In the genomic region with DNA sequence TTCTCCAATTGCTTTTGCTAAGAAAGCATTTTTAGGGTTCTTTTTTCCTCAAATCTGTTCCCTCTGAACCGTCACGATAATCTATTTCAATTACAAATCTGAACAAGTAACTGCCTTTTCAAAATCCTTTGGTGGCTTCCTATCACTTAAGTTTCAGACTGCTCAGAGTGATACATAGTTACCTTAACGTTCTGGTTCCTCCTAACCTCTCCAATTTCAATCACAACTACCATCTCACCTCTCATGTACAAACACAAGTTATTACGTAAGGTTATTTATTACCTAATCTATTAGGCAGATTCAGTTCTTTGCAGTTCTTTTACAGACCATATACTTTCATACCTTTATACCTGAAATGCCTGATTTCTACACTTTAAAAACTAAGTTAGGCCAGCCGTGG, we compare ENCODE assay signal across 22 cellular contexts. TPM values are rescaled to one million over a fixed set of nuclear protein-coding genes. Genes with fewer than 3 reads are reported as not detected.
DNase-seq lines count a peak whose midpoint lies in the region; ATAC-seq, FAIRE-seq and TF ChIP-seq lines count a peak whose summit lies in the region.
"Had no signal": no experiment of that assay in that cellular context is flagged by ENCODE, and none has a peak within 500 bp of the region (broad histone marks: within the 10 kb centered on the region; RNA-seq: fewer than 3 reads in every experiment).

No MANE protein-coding gene starts in this region.

- H3K18ac ChIP-seq in mesenchymal stem cell (ENCODE audit: low read depth in 1 of 2, low read length in 2 of 2), result no peak overlapping the region

- H4K91ac ChIP-seq in mesenchymal stem cell (ENCODE audit: low read length), result no peak overlapping the region

- TF ChIP-seq CTCF in RWPE2 (IDR thresholded peaks at IDR 0.05; ENCODE audit: poor library complexity, severe bottlenecking) (no peak), epithelial cell of esophagus (IDR thresholded peaks at IDR 0.05; ENCODE audit: insufficient read depth, low read depth, low read length, missing control alignments) (no peak)

- H2BK120ac ChIP-seq in mesenchymal stem cell (ENCODE audit: low read depth, low read length), result no peak overlapping the region

- 84% methylated on average over 5 of the region's 5 CpGs for WGBS in mesenchymal stem cell
- WGBS in small intestine, 3 donors, result 49 to 68% (median 59%) methylated on average over 5 of the region's 5 CpGs

- H3K9me3 ChIP-seq in RWPE2 (ENCODE audit: severe bottlenecking), result no peaks in the 10 kb centered on the region
- H3K9me3 ChIP-seq in mesenchymal stem cell (ENCODE audit: control insufficient read depth, low read length), result no peaks in the 10 kb centered on the region
- H3K9me3 ChIP-seq in small intestine (ENCODE audit: control insufficient read depth, low read depth), result no peaks in the 10 kb centered on the region
- H3K9me3 ChIP-seq: A549, BE2C had no signal

- H2BK5ac ChIP-seq in mesenchymal stem cell (ENCODE audit: low read depth, low read length, poor library complexity, severe bottlenecking), result peak overlapping the region; percentile 38

- H3K4me1 ChIP-seq in RWPE2 (ENCODE audit: insufficient read depth, poor library complexity, severe bottlenecking) (peaks cover 19% of the 10 kb centered on the region), mesenchymal stem cell (ENCODE audit: control insufficient read depth, insufficient read depth, low read depth, low read length) (peaks cover 1% of the 10 kb centered on the region), small intestine (ENCODE audit: control insufficient read depth in 2 of 2, insufficient read depth in 1 of 2, low read depth in 1 of 2, low read length in 1 of 2) (no peaks in the 10 kb centered on the region)
- H3K4me1 ChIP-seq: BE2C had no signal

- H3K4me2 ChIP-seq in mesenchymal stem cell (ENCODE audit: low read length, poor library complexity, severe bottlenecking), result no peak overlapping the region
- H3K4me2 ChIP-seq: A549 had no signal

- H3K4me3 ChIP-seq in RWPE2 (ENCODE audit: severe bottlenecking), result no peak overlapping the region
- H3K4me3 ChIP-seq in epithelial cell of esophagus (ENCODE audit: low read length), result no peak overlapping the region
- H3K4me3 ChIP-seq in mesenchymal stem cell (ENCODE audit: insufficient read depth in 1 of 2, low read depth in 1 of 2, low read length in 2 of 2), result no peak overlapping the region
- no peak overlapping the region for H3K4me3 ChIP-seq in small intestine (ENCODE audit: low read depth in 1 of 2, low read length in 2 of 2)
- H3K4me3 ChIP-seq: A549 had no signal

- H3K27me3 ChIP-seq in RWPE2 (ENCODE audit: insufficient read depth, poor library complexity, severe bottlenecking), result no peaks in the 10 kb centered on the region
- peaks cover 5 to 9% of the 10 kb centered on the region in 2 experiments for H3K27me3 ChIP-seq in mesenchymal stem cell (ENCODE audit: control insufficient read depth in 1 of 2, insufficient read depth in 1 of 2, low read length in 2 of 2)
- peaks cover 0 to 2% of the 10 kb centered on the region in 2 donors for H3K27me3 ChIP-seq in small intestine (ENCODE audit: control insufficient read depth in 2 of 2, insufficient read depth in 2 of 2, low read length in 2 of 2)

- ATAC-seq in RWPE2 (ENCODE audit: low read depth) (peak; percentile 36; the same call in 2 of the 3 replicates), GM19328 (IDR thresholded peaks at IDR 0.05; ENCODE audit: unreplicated experiment) (no peak)
- ATAC-seq: A549 had no signal

- no peaks in the 10 kb centered on the region for H3K79me1 ChIP-seq in mesenchymal stem cell (replicated peaks; ENCODE audit: low read length, poor library complexity, severe bottlenecking)

- H3K36me3 ChIP-seq in RWPE2 (ENCODE audit: low read depth) (no peaks in the 10 kb centered on the region), mesenchymal stem cell (ENCODE audit: control insufficient read depth in 1 of 2, insufficient read depth in 2 of 2, low read depth in 1 of 2, low read length in 2 of 2) (no peaks in the 10 kb centered on the region), small intestine (ENCODE audit: control insufficient read depth in 2 of 2, insufficient read depth in 2 of 2, low read length in 2 of 2) (no peaks in the 10 kb centered on the region)
- H3K36me3 ChIP-seq: BE2C had no signal

- no peak overlapping the region for H2BK15ac ChIP-seq in mesenchymal stem cell (ENCODE audit: low read depth, poor library complexity, severe bottlenecking)

- no peak overlapping the region for H2AK5ac ChIP-seq in mesenchymal stem cell (ENCODE audit: low read length, severe bottlenecking)

- H2BK12ac ChIP-seq in mesenchymal stem cell (ENCODE audit: low read length in 2 of 2), result no peak overlapping the region

- FAIRE-seq in small intestine (lab: Jason Lieb, UNC), result no peak
- FAIRE-seq: A549, G401.6, GM12892, GM19239 had no signal

- no peak overlapping the region for H3K4ac ChIP-seq in mesenchymal stem cell (ENCODE audit: low read depth in 1 of 2, low read length in 2 of 2)

- H3K9ac ChIP-seq in mesenchymal stem cell (ENCODE audit: low read length), result no peak overlapping the region

- no peak for DNase-seq in RWPE2 (ENCODE audit: low spot score)
- peak; percentile 47 for DNase-seq in epithelial cell of esophagus (ENCODE audit: low read depth)
- DNase-seq in mesenchymal stem cell, result no peak
- DNase-seq in small intestine, result peak; percentile 6
- no peak for DNase-seq in NCI-H226
- DNase-seq in DMS79 (lab: John Stamatoyannopoulos, UW), result no peak
- no peak for DNase-seq in activated T-cell treated with anti-CD3 and anti-CD28 coated beads, Interleukin-2, amount 50 U/mL, for 1 hour
- DNase-seq: BE2C; CD4-positive, alpha-beta memory T cell; DMS79 treated with DMSO at 0.1 percent for 48 hours; EL; GOT3; HCEC 1CT; HFFc6; KBM-7 had no signal

- H4K8ac ChIP-seq in mesenchymal stem cell (ENCODE audit: low read length), result no peak overlapping the region

- H3K23ac ChIP-seq in mesenchymal stem cell (ENCODE audit: low read length in 2 of 2), result no peak overlapping the region

- H3K14ac ChIP-seq in mesenchymal stem cell (ENCODE audit: low read length in 2 of 2), result no peak overlapping the region

- no peak overlapping the region for H2AFZ ChIP-seq in mesenchymal stem cell (ENCODE audit: low read depth, low read length)

- H3K27ac ChIP-seq in RWPE2 (ENCODE audit: poor library complexity, severe bottlenecking) (no peak overlapping the region), mesenchymal stem cell (ENCODE audit: low read length, poor library complexity, severe bottlenecking) (no peak overlapping the region), small intestine (ENCODE audit: low read depth in 1 of 2, low read length in 1 of 2) (no peak overlapping the region)
- H3K27ac ChIP-seq: A549, C4-2B had no signal

RNA-seq across cellular contexts. Expression of a gene that starts 12.1 kb away (rescaled TPM):
- not detected for polyA plus RNA-seq in mesenchymal stem cell (2013, experiment 1 of 2)
- not detected for polyA plus RNA-seq in mesenchymal stem cell (2013, experiment 2 of 2)
- polyA plus RNA-seq in small intestine, result under 1 TPM in 2 of 3 donors, not detected in 1; 0.07 to 0.45 TPM
- polyA plus RNA-seq: A549; AG04450; CD4-positive, alpha-beta memory T cell had no signal

RNA-seq across cellular contexts. Expression of a gene that starts 36.1 kb away (rescaled TPM):
- 17.4 TPM for polyA plus RNA-seq in mesenchymal stem cell (2013, experiment 1 of 2)
- polyA plus RNA-seq in mesenchymal stem cell (2013, experiment 2 of 2), result 17.7 TPM
- polyA plus RNA-seq in small intestine, result 1 to 10 TPM; 3.2 to 9.1 (median 6.0) TPM

RNA-seq across cellular contexts. Expression of a gene that starts 52.8 kb away (rescaled TPM):
- 3.5 TPM for polyA plus RNA-seq in mesenchymal stem cell (2013, experiment 1 of 2)
- 3.8 TPM for polyA plus RNA-seq in mesenchymal stem cell (2013, experiment 2 of 2)
- 10 to 100 TPM in 1 of 3 donors, 1 to 10 TPM in 2; 6.7 to 20.6 (median 8.4) TPM for polyA plus RNA-seq in small intestine

RNA-seq across cellular contexts. Expression of a gene that starts 56.8 kb away (rescaled TPM):
- polyA plus RNA-seq in mesenchymal stem cell (2013, experiment 1 of 2), result 18.6 TPM
- 18.9 TPM for polyA plus RNA-seq in mesenchymal stem cell (2013, experiment 2 of 2)
- 10 to 100 TPM; 30.8 to 44.0 (median 31.5) TPM for polyA plus RNA-seq in small intestine
- polyA plus RNA-seq: CD4-positive, alpha-beta memory T cell had no signal

Comparison
In these comparisons a context has a peak if more than half of its experiments do, and no peak if none do; other contexts are left out.
1. DNase-seq: peak in epithelial cell of esophagus (single experiment) and small intestine (single experiment); none in RWPE2 (single experiment), mesenchymal stem cell (single experiment), NCI-H226 (single experiment), DMS79 (single experiment) and activated T-cell treated with anti-CD3 and anti-CD28 coated beads, Interleukin-2, amount 50 U/mL, for 1 hour (single experiment).